Comparison of ENCODE assay signal across 9 cellular contexts in the genomic region with DNA sequence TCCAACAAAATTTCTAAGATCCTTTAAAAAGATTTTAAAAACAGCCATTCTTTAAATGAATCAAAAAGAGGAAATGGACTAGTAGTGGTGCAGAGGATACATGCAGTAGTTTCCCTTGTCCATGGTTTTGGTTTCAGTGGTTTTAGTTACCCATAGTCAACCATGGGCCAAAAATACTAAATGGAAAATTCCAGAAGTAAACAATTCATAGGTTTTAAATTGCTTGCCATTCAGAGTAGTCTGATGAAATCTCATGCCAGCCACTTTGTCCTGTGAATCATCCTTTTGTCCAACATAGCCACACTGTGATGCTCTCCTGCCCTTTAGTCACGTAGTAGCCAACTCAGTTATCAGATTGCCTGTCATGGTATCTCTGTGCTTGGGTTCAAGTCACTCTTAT.
A peak's percentile ranks its signal among the peaks of the same experiment; 100 is the strongest.
DNase-seq lines count a peak whose midpoint lies in the region; ATAC-seq and TF ChIP-seq lines count a peak whose summit lies in the region.
"Had no signal": no experiment of that assay in that cellular context is flagged by ENCODE, and none has a peak within 500 bp of the region (broad histone marks: within the 10 kb centered on the region; RNA-seq: fewer than 3 reads in every experiment).

No MANE protein-coding gene starts in this region.

- no peaks in the 10 kb centered on the region for H3K4me1 Mint-ChIP-seq in activated naive CD4-positive, alpha-beta T cell treated with anti-CD3 and anti-CD28 coated beads for 36 hours (ENCODE audit: low read depth)

- TF ChIP-seq CTCF in fibroblast of the aortic adventitia (IDR thresholded peaks at IDR 0.05; ENCODE audit: insufficient read depth, low read length) (no peak), mucosa of descending colon (IDR thresholded peaks at IDR 0.05) (no peak)

- DNase-seq in M059J (ENCODE audit: low read depth) (peak; percentile 15), fibroblast of the aortic adventitia (ENCODE audit: low read depth) (peak; percentile 2), mucosa of descending colon (no peak), CD1c-positive myeloid dendritic cell (ENCODE audit: extremely low spot score) (no peak), NCI-H345 treated with DMSO at 0.1 percent for 48 hours (lab: John Stamatoyannopoulos, UW; ENCODE audit: unreplicated experiment) (no peak)
- no peak for DNase-seq in activated naive CD4-positive, alpha-beta T cell treated with anti-CD3 and anti-CD28 coated beads for 36 hours

- CTCF ChIA-PET in activated naive CD4-positive, alpha-beta T cell treated with anti-CD3 and anti-CD28 coated beads for 36 hours (lab: Charles Lee) = no interaction called here

- H3K36me3 Mint-ChIP-seq in activated naive CD4-positive, alpha-beta T cell treated with anti-CD3 and anti-CD28 coated beads for 36 hours (ENCODE audit: low read depth) = no peaks in the 10 kb centered on the region

- no peaks in the 10 kb centered on the region for H3K9me3 Mint-ChIP-seq in activated naive CD4-positive, alpha-beta T cell treated with anti-CD3 and anti-CD28 coated beads for 36 hours

- no peaks in the 10 kb centered on the region for H3K9me3 ChIP-seq in mucosa of descending colon
- H3K9me3 ChIP-seq: esophagus muscularis mucosa had no signal

- no peak overlapping the region for H3K27ac Mint-ChIP-seq in activated naive CD4-positive, alpha-beta T cell treated with anti-CD3 and anti-CD28 coated beads for 36 hours

- H3K4me1 ChIP-seq in mucosa of descending colon (ENCODE audit: low read depth) = no peaks in the 10 kb centered on the region
- H3K4me1 ChIP-seq: esophagus muscularis mucosa had no signal

- no peak overlapping the region for H3K4me3 Mint-ChIP-seq in activated naive CD4-positive, alpha-beta T cell treated with anti-CD3 and anti-CD28 coated beads for 36 hours

- intact Hi-C loops in mucosa of descending colon (cut with DNase I, micrococcal nuclease) = no loop called here
- intact Hi-C loops in activated naive CD4-positive, alpha-beta T cell treated with anti-CD3 and anti-CD28 coated beads for 36 hours (cut with micrococcal nuclease) = no loop called here

- no peaks in the 10 kb centered on the region for H3K27me3 Mint-ChIP-seq in activated naive CD4-positive, alpha-beta T cell treated with anti-CD3 and anti-CD28 coated beads for 36 hours (ENCODE audit: low read depth)

- H3K4me3 ChIP-seq in fibroblast of the aortic adventitia (ENCODE audit: low read depth, low read length) = no peak overlapping the region
- no peak overlapping the region for H3K4me3 ChIP-seq in mucosa of descending colon
- H3K4me3 ChIP-seq: esophagus muscularis mucosa had no signal

- H3K36me3 ChIP-seq in mucosa of descending colon (ENCODE audit: low read depth) = no peaks in the 10 kb centered on the region
- H3K36me3 ChIP-seq: esophagus muscularis mucosa had no signal

- ATAC-seq in GM18520 (IDR thresholded peaks at IDR 0.05; ENCODE audit: unreplicated experiment) (peak; percentile 59), HG02678 (IDR thresholded peaks at IDR 0.05; ENCODE audit: unreplicated experiment) (peak; percentile 73), mucosa of descending colon (no peak)

Comparison
In these comparisons a context has a peak if more than half of its experiments do, and no peak if none do; other contexts are left out.
1. DNase-seq: peak in M059J (single experiment) and fibroblast of the aortic adventitia (single experiment); none in mucosa of descending colon (0 of 3), activated naive CD4-positive, alpha-beta T cell treated with anti-CD3 and anti-CD28 coated beads for 36 hours (single experiment), CD1c-positive myeloid dendritic cell (single experiment) and NCI-H345 treated with DMSO at 0.1 percent for 48 hours (single experiment).